Comparison of ENCODE assay signal across 1 cellular context in the genomic region with DNA sequence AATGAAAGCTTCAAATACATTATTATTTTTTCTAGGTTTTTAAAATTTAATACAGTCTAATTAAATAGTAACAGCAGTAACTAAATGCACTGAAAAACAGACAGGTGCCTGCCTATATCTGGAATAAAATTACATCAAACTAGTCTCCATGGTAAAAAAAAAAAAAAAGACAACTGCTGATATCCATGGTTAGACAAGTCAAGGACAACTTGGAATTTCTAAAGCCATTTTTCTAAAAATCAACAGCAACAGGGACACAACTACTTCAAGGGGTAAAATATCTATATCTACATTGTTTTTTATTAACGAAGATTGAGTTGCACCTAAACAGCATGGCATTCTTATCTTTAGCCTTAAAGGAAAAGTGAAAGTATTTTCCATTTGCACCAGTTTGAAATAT.
TF ChIP-seq lines count a peak whose summit lies in the region.

No MANE protein-coding gene starts in this region.

TF ChIP-seq in K562, 482 proteins besides CTCF, POLR2A, EP300 and RAD21 (continued from another document and continues in another):
- TF ChIP-seq TCF3 (CRISPR knock-in tag; IDR thresholded peaks at IDR 0.05) (no peak), BCOR (IDR thresholded peaks at IDR 0.05) (no peak), ZNF444 (CRISPR knock-in tag; IDR thresholded peaks at IDR 0.05) (no peak), ZNF668 (CRISPR knock-in tag; IDR thresholded peaks at IDR 0.05) (0 out of 2 replicates have a peak, but pooled peaks have one; percentile 48), ARID3A (IDR thresholded peaks at IDR 0.05; ENCODE audit: borderline replicate concordance, low read depth, low read length) (0 out of 2 replicates have a peak, but pooled peaks have one; percentile 22), POLR3A (IDR thresholded peaks at IDR 0.05; ENCODE audit: borderline replicate concordance, extremely low read depth, insufficient read depth, insufficient read length) (no peak), RERE (CRISPR knock-in tag; IDR thresholded peaks at IDR 0.05; ENCODE audit: borderline replicate concordance) (no peak), ZNF347 (CRISPR knock-in tag; IDR thresholded peaks at IDR 0.05; ENCODE audit: low read depth) (no peak), SLC30A9 (CRISPR knock-in tag; IDR thresholded peaks at IDR 0.05) (no peak), HLTF (IDR thresholded peaks at IDR 0.05) (no peak), KHSRP (IDR thresholded peaks at IDR 0.05) (no peak), ZBTB7A (IDR thresholded peaks at IDR 0.05; ENCODE audit: borderline replicate concordance, control insufficient read depth, low read depth, low read length) (no peak), KAT8 (IDR thresholded peaks at IDR 0.05; ENCODE audit: low read depth) (no peak), ZNF311 (CRISPR knock-in tag; IDR thresholded peaks at IDR 0.05) (0 out of 2 replicates have a peak, but pooled peaks have one; percentile 29), DLX4 (CRISPR knock-in tag; IDR thresholded peaks at IDR 0.05) (no peak), GTF2E2 (tag; IDR thresholded peaks at IDR 0.05) (no peak; the same call in 1 of the 2 replicates), ZNF274 (IDR thresholded peaks at IDR 0.05; ENCODE audit: borderline replicate concordance, low read depth, low read length) (no peak), TSC22D4 (tag; IDR thresholded peaks at IDR 0.05) (no peak), SMARCA5 (IDR thresholded peaks at IDR 0.05) (no peak), HCFC1 (IDR thresholded peaks at IDR 0.05; ENCODE audit: low read depth, low read length) (no peak), ZNF707 (CRISPR knock-in tag; conservative IDR thresholded peaks at IDR 0.05) (0 out of 2 replicates have a peak, but pooled peaks have one; percentile 35), ZNF398 (CRISPR knock-in tag; IDR thresholded peaks at IDR 0.05) (0 out of 2 replicates have a peak, but pooled peaks have one; percentile 18), HNRNPUL1 (IDR thresholded peaks at IDR 0.05; ENCODE audit: low read length) (no peak), KDM2B (CRISPR knock-in tag; IDR thresholded peaks at IDR 0.05) (no peak), TEAD4 (IDR thresholded peaks at IDR 0.05; ENCODE audit: low read length) (no peak), TEAD4 (CRISPR knock-in tag; IDR thresholded peaks at IDR 0.05; ENCODE audit: borderline replicate concordance) (no peak), SP2 (IDR thresholded peaks at IDR 0.05; ENCODE audit: extremely low read depth, low read depth, low read length, poor library complexity, severe bottlenecking) (no peak), RHOXF2B (CRISPR knock-in tag; conservative IDR thresholded peaks at IDR 0.05) (no peak), POLR2G (IDR thresholded peaks at IDR 0.05; ENCODE audit: low read depth, low read length) (no peak), ZFP1 (CRISPR knock-in tag; IDR thresholded peaks at IDR 0.05) (peak; percentile 64; the same call in 1 of the 2 replicates), GABPA (tag; conservative IDR thresholded peaks at IDR 0.05; ENCODE audit: low read depth) (0 out of 2 replicates have a peak, but pooled peaks have one; percentile 13), SMC3 (conservative IDR thresholded peaks at IDR 0.05; ENCODE audit: insufficient read depth, low read depth, low read length) (no peak), ZNF561 (CRISPR knock-in tag; conservative IDR thresholded peaks at IDR 0.05) (no peak), TRIM25 (IDR thresholded peaks at IDR 0.05; ENCODE audit: borderline replicate concordance) (no peak), SNRNP70 (optimal IDR thresholded peaks at IDR 0.05; ENCODE audit: low read depth, low read length) (no peak), GATAD2B (IDR thresholded peaks at IDR 0.05; ENCODE audit: borderline replicate concordance) (no peak), CBX8 (IDR thresholded peaks at IDR 0.05; ENCODE audit: borderline replicate concordance, extremely low read depth, low read depth, low read length, poor library complexity, severe bottlenecking) (no peak), ATF1 (CRISPR knock-in tag; IDR thresholded peaks at IDR 0.05) (no peak), ATF1 (tag; IDR thresholded peaks at IDR 0.05) (no peak)
- TF ChIP-seq, protein P1, sequence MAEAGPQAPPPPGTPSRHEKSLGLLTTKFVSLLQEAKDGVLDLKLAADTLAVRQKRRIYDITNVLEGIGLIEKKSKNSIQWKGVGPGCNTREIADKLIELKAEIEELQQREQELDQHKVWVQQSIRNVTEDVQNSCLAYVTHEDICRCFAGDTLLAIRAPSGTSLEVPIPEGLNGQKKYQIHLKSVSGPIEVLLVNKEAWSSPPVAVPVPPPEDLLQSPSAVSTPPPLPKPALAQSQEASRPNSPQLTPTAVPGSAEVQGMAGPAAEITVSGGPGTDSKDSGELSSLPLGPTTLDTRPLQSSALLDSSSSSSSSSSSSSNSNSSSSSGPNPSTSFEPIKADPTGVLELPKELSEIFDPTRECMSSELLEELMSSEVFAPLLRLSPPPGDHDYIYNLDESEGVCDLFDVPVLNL (CRISPR knock-in tag; IDR thresholded peaks at IDR 0.05; ENCODE audit: low read depth): no peak
- TF ChIP-seq, protein P2, sequence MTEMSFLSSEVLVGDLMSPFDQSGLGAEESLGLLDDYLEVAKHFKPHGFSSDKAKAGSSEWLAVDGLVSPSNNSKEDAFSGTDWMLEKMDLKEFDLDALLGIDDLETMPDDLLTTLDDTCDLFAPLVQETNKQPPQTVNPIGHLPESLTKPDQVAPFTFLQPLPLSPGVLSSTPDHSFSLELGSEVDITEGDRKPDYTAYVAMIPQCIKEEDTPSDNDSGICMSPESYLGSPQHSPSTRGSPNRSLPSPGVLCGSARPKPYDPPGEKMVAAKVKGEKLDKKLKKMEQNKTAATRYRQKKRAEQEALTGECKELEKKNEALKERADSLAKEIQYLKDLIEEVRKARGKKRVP (CRISPR knock-in tag; IDR thresholded peaks at IDR 0.05): no peak
- TF ChIP-seq, protein P3, sequence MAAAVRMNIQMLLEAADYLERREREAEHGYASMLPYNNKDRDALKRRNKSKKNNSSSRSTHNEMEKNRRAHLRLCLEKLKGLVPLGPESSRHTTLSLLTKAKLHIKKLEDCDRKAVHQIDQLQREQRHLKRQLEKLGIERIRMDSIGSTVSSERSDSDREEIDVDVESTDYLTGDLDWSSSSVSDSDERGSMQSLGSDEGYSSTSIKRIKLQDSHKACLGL (CRISPR knock-in tag; IDR thresholded peaks at IDR 0.05; ENCODE audit: borderline replicate concordance, poor library complexity, severe bottlenecking): no peak
- TF ChIP-seq, protein P4, sequence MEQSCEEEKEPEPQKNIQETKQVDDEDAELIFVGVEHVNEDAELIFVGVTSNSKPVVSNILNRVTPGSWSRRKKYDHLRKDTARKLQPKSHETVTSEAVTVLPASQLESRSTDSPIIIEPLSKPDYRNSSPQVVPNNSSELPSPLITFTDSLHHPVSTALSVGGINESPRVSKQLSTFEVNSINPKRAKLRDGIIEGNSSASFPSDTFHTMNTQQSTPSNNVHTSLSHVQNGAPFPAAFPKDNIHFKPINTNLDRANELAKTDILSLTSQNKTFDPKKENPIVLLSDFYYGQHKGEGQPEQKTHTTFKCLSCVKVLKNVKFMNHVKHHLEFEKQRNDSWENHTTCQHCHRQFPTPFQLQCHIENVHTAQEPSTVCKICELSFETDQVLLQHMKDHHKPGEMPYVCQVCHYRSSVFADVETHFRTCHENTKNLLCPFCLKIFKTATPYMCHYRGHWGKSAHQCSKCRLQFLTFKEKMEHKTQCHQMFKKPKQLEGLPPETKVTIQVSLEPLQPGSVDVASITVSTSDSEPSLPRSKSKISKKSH (CRISPR knock-in tag; IDR thresholded peaks at IDR 0.05): no peak
- TF ChIP-seq, protein P5, sequence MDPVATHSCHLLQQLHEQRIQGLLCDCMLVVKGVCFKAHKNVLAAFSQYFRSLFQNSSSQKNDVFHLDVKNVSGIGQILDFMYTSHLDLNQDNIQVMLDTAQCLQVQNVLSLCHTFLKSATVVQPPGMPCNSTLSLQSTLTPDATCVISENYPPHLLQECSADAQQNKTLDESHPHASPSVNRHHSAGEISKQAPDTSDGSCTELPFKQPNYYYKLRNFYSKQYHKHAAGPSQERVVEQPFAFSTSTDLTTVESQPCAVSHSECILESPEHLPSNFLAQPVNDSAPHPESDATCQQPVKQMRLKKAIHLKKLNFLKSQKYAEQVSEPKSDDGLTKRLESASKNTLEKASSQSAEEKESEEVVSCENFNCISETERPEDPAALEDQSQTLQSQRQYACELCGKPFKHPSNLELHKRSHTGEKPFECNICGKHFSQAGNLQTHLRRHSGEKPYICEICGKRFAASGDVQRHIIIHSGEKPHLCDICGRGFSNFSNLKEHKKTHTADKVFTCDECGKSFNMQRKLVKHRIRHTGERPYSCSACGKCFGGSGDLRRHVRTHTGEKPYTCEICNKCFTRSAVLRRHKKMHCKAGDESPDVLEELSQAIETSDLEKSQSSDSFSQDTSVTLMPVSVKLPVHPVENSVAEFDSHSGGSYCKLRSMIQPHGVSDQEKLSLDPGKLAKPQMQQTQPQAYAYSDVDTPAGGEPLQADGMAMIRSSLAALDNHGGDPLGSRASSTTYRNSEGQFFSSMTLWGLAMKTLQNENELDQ (CRISPR knock-in tag; IDR thresholded peaks at IDR 0.05; ENCODE audit: borderline replicate concordance): no peak
- TF ChIP-seq, protein P6, sequence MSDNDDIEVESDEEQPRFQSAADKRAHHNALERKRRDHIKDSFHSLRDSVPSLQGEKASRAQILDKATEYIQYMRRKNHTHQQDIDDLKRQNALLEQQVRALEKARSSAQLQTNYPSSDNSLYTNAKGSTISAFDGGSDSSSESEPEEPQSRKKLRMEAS (CRISPR knock-in tag; IDR thresholded peaks at IDR 0.05): no peak
